Comparison of ENCODE assay signal across 8 cellular contexts in the genomic region with DNA sequence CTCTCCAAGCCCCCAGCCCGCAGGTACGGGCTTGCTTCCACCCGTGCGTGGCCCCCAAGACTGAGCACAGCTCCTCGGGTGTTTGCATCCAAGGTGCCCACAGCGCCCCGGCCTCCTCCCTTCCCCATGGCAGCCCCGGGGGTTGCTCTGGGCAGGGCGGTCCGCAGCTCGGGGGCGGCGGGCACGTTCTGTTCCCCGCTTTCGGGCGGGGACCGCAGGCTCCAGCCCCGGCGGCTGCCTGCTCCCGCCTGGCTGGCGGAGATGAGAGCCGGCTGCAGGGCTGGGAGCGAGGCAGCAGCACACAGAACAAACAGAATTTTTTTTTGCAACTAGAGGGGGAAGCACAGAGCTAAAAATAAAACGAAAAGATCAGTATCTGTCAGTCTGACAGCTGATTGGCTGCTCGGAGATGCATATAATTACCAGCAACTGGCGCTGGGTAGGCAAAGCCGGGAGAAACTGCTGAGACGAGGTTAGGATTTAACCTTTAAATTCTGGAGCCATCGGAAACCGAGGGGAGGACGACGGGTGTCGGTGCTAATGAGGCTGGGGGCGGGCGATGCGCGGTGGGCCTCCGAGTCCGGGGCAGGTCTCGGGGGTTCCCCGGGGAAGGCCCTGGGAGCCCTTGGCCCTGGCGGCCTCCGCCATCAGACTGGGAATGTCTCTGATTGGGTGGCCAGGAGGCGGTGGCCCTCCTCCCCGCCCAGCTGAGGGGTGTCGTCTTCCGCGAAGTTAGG.
DNase-seq lines count a peak whose midpoint lies in the region; ATAC-seq and TF ChIP-seq lines count a peak whose summit lies in the region.

No MANE protein-coding gene starts in this region.

- H3K27me3 ChIP-seq in Peyer's patch (no peaks in the 10 kb centered on the region), transverse colon (peaks cover 4% of the 10 kb centered on the region)

- peak overlapping the region; percentile 21 to 43 (median 38) for H3K4me3 ChIP-seq in Peyer's patch
- peak overlapping the region; percentile 13 to 37 (median 30) for H3K4me3 ChIP-seq in transverse colon

- intact Hi-C loops in transverse colon (cut with DNase I; ENCODE audit: low total_unique reads) = loop anchor here (5.0 kb wide), 1 partner anchor 702 kb away; no protein-coding TSS in a partner anchor

- TF ChIP-seq POLR2A in Peyer's patch (IDR thresholded peaks at IDR 0.05) (no peak), transverse colon (IDR thresholded peaks at IDR 0.05) (peak; percentile 54)

- TF ChIP-seq CTCF in Peyer's patch (IDR thresholded peaks at IDR 0.05) (peak in 3 of 6 experiments; percentile 17 to 38 (median 31)), nephron (IDR thresholded peaks at IDR 0.05; ENCODE audit: unreplicated experiment in 3 of 3) (peak in 2 of 3 experiments; percentile 36 to 45), transverse colon (IDR thresholded peaks at IDR 0.05) (peak in 3 of 5 experiments; percentile 8 to 18 (median 11))

- peaks cover 81% of the 10 kb centered on the region for H3K4me1 Mint-ChIP-seq in nephron

- ATAC-seq in activated naive CD4-positive, alpha-beta T cell treated with anti-CD3 and anti-CD28 coated beads, Interleukin-2, amount 50 U/mL, for 72 hours = peak; percentile 87 to 89
- no peak for ATAC-seq in HG03521 (IDR thresholded peaks at IDR 0.05; ENCODE audit: unreplicated experiment)

- H3K36me3 ChIP-seq in Peyer's patch (no peaks in the 10 kb centered on the region), transverse colon (no peaks in the 10 kb centered on the region)

- H3K27ac ChIP-seq in Peyer's patch (peak overlapping the region; percentile 70 to 81 (median 76)), transverse colon (peak overlapping the region; percentile 73 to 87 (median 80))

- H3K4me3 Mint-ChIP-seq in nephron = peak overlapping the region; percentile 71 to 84 (median 84)

- H3K4me1 ChIP-seq in Peyer's patch = peaks cover 0 to 42% (median 12%) of the 10 kb centered on the region in 4 donors
- H3K4me1 ChIP-seq in transverse colon = peaks cover 11 to 46% (median 25%) of the 10 kb centered on the region in 4 donors

- peaks cover 13% of the 10 kb centered on the region for H3K27me3 Mint-ChIP-seq in nephron (ENCODE audit: low read depth)

- no peaks in the 10 kb centered on the region for H3K9me3 Mint-ChIP-seq in activated naive CD4-positive, alpha-beta T cell treated with anti-CD3 and anti-CD28 coated beads, Interleukin-2, amount 50 U/mL, for 72 hours
- no peaks in the 10 kb centered on the region for H3K9me3 Mint-ChIP-seq in nephron

- peak overlapping the region; percentile 82 to 87 for H3K27ac Mint-ChIP-seq in activated naive CD4-positive, alpha-beta T cell treated with anti-CD3 and anti-CD28 coated beads, Interleukin-2, amount 50 U/mL, for 72 hours
- peak overlapping the region; percentile 96 to 97 (median 97) for H3K27ac Mint-ChIP-seq in nephron

- in situ Hi-C loops in transverse colon (cut with MboI; ENCODE audit: low pct_ligation_motif_present in 1 of 4, low pct_unique_long_range_greater_than_20kb in 1 of 4, low sequenced_read_pairs in 3 of 4) = no loop called here

- no peaks in the 10 kb centered on the region for H3K36me3 Mint-ChIP-seq in activated naive CD4-positive, alpha-beta T cell treated with anti-CD3 and anti-CD28 coated beads, Interleukin-2, amount 50 U/mL, for 72 hours
- no peaks in the 10 kb centered on the region for H3K36me3 Mint-ChIP-seq in nephron (ENCODE audit: low read depth)

- H3K9me3 ChIP-seq in Peyer's patch (no peaks in the 10 kb centered on the region), transverse colon (no peaks in the 10 kb centered on the region)

- TF ChIP-seq EP300 in transverse colon (IDR thresholded peaks at IDR 0.05; ENCODE audit: low read depth) = no peak

- DNase-seq in GM04503 (ENCODE audit: low read depth) (peak; percentile 71), HT-29 (ENCODE audit: low spot score) (peak; percentile 58), Peyer's patch (peak in 2 of 3 donors; percentile 59 to 67), germinal center (ENCODE audit: low spot score) (peak; percentile 31), transverse colon (peak; percentile 48)
- DNase-seq in activated naive CD4-positive, alpha-beta T cell treated with anti-CD3 and anti-CD28 coated beads, Interleukin-2, amount 50 U/mL, for 72 hours (ENCODE audit: low spot score in 2 of 2) = peak; percentile 51 to 71

- 0 to 7% methylated on average over 1 to 49 of the region's 49 CpGs for WGBS in transverse colon (ENCODE audit: low coverage in 1 of 2), 2 donors
